Comparison of ENCODE assay signal across 11 cellular contexts in the genomic region with DNA sequence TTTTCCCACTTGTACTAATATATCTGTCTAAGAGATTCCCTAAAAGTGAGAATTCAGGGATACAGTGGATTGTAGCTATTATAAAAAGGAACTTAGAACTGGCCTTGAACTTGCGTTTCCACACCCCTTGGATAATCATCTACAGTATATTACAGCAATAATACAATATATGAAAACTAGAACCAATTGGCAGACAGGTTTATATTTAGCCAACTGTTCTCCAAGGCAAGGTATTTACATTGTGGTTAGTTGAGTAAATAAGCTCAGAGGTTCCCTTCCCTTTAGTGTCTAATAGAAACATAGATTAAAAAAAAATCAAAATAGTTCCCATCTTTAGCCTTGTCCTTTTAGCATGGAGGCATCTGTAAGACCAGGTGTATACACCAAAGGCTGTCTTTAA. TPM values are rescaled to one million over a fixed set of nuclear protein-coding genes. Genes with fewer than 3 reads are reported as not detected.
DNase-seq lines count a peak whose midpoint lies in the region; ATAC-seq and TF ChIP-seq lines count a peak whose summit lies in the region.
"Had no signal": no experiment of that assay in that cellular context is flagged by ENCODE, and none has a peak within 500 bp of the region (broad histone marks: within the 10 kb centered on the region; RNA-seq: fewer than 3 reads in every experiment).

No MANE protein-coding gene starts in this region.

- H3K9me3 Mint-ChIP-seq in endothelial cell (ENCODE audit: unreplicated experiment): no peaks in the 10 kb centered on the region
- H3K9me3 Mint-ChIP-seq: activated naive CD8-positive, alpha-beta T cell treated with anti-CD3 and anti-CD28 coated beads, Interleukin-2, amount 10 ng/mL, durations not matched to agents 7 days and 5 days; H9 had no signal

- no peak overlapping the region for H3K27ac Mint-ChIP-seq in endothelial cell (ENCODE audit: unreplicated experiment)
- H3K27ac Mint-ChIP-seq: activated naive CD8-positive, alpha-beta T cell treated with anti-CD3 and anti-CD28 coated beads, Interleukin-2, amount 10 ng/mL, durations not matched to agents 7 days and 5 days had no signal

- peak overlapping the region; percentile 16 for H3K4me3 ChIP-seq in endocrine pancreas (ENCODE audit: control insufficient read depth, insufficient read depth, low read length)

- H3K4me3 Mint-ChIP-seq in endothelial cell (ENCODE audit: unreplicated experiment): no peak overlapping the region
- H3K4me3 Mint-ChIP-seq: activated naive CD8-positive, alpha-beta T cell treated with anti-CD3 and anti-CD28 coated beads, Interleukin-2, amount 10 ng/mL, durations not matched to agents 7 days and 5 days; H9 had no signal

- H3K9ac ChIP-seq in endocrine pancreas (ENCODE audit: control insufficient read depth, insufficient read depth, low read length): no peak overlapping the region

- no peaks in the 10 kb centered on the region for H3K36me3 Mint-ChIP-seq in endothelial cell (ENCODE audit: low read depth, unreplicated experiment)
- H3K36me3 Mint-ChIP-seq: activated naive CD8-positive, alpha-beta T cell treated with anti-CD3 and anti-CD28 coated beads, Interleukin-2, amount 10 ng/mL, durations not matched to agents 7 days and 5 days had no signal

- intact Hi-C loops in posterior cingulate gyrus (cut with DNase I): no loop called here

- peak; percentile 79 for DNase-seq in DMS53 (lab: John Stamatoyannopoulos, UW)
- peak; percentile 62 for DNase-seq in NCI-H2029 (lab: John Stamatoyannopoulos, UW)
- DNase-seq in renal cortical epithelial cell (ENCODE audit: low read depth): peak; percentile 49
- DNase-seq in posterior cingulate gyrus: no peak
- no peak for DNase-seq in endothelial cell (ENCODE audit: low spot score)
- DNase-seq: activated CD4-positive, alpha-beta T cell treated with anti-CD3 and anti-CD28 coated beads, Interleukin-2, amount 50 U/mL, for 1 hour; activated naive CD8-positive, alpha-beta T cell treated with anti-CD3 and anti-CD28 coated beads, Interleukin-2, amount 10 ng/mL, durations not matched to agents 7 days and 5 days; H9 had no signal

- H3K4me1 Mint-ChIP-seq in endothelial cell (ENCODE audit: unreplicated experiment): no peaks in the 10 kb centered on the region
- H3K4me1 Mint-ChIP-seq: activated naive CD8-positive, alpha-beta T cell treated with anti-CD3 and anti-CD28 coated beads, Interleukin-2, amount 10 ng/mL, durations not matched to agents 7 days and 5 days had no signal

- ATAC-seq in HG03378 (IDR thresholded peaks at IDR 0.05; ENCODE audit: unreplicated experiment) (no peak), GM19351 (IDR thresholded peaks at IDR 0.05; ENCODE audit: unreplicated experiment) (no peak)

- peaks cover 2% of the 10 kb centered on the region for H3K27me3 Mint-ChIP-seq in endothelial cell (ENCODE audit: unreplicated experiment)
- H3K27me3 Mint-ChIP-seq: activated naive CD8-positive, alpha-beta T cell treated with anti-CD3 and anti-CD28 coated beads, Interleukin-2, amount 10 ng/mL, durations not matched to agents 7 days and 5 days had no signal

- no peaks in the 10 kb centered on the region for H3K9me3 ChIP-seq in endocrine pancreas (ENCODE audit: control insufficient read depth, low read length)

- H3K27me3 ChIP-seq in endocrine pancreas (ENCODE audit: control insufficient read depth, insufficient read depth, low read length): no peaks in the 10 kb centered on the region

- no peaks in the 10 kb centered on the region for H3K36me3 ChIP-seq in endocrine pancreas (ENCODE audit: control insufficient read depth, insufficient read depth, low read length)

- TF ChIP-seq CTCF in endothelial cell (IDR thresholded peaks at IDR 0.05; ENCODE audit: unreplicated experiment): no peak

- peaks cover 10% of the 10 kb centered on the region for H3K4me1 ChIP-seq in endocrine pancreas (ENCODE audit: control insufficient read depth, insufficient read depth, low read length)

RNA-seq across cellular contexts. Expression of a gene that starts 42.1 kb away (rescaled TPM):
- total RNA-seq in renal cortical epithelial cell (49.3 and 58.7 TPM in 2 replicates), endothelial cell (ENCODE audit: unreplicated experiment) (14.3 TPM)

Comparison
In these comparisons a context has a peak if more than half of its experiments do, and no peak if none do; other contexts are left out.
1. DNase-seq: peak in DMS53 (single experiment), NCI-H2029 (single experiment) and renal cortical epithelial cell (single experiment); none in posterior cingulate gyrus (0 of 10) and endothelial cell (single experiment).